In genomic region chr2:111480016-111480625, GRCh38 we compare ENCODE assay signal across 1 cellular context.
A peak's percentile ranks its signal among the peaks of the same experiment; 100 is the strongest.
TF ChIP-seq lines count a peak whose summit lies in the region.

No MANE protein-coding gene starts in this region.

TF ChIP-seq in H1, 55 proteins besides CTCF, POLR2A, EP300 and RAD21:
- TF ChIP-seq SRF (IDR thresholded peaks at IDR 0.05; ENCODE audit: low read depth, low read length): 0 out of 2 replicates have a peak, but pooled peaks have one; percentile 14
